Comparison of ENCODE assay signal across 1 cellular context in the genomic region with DNA sequence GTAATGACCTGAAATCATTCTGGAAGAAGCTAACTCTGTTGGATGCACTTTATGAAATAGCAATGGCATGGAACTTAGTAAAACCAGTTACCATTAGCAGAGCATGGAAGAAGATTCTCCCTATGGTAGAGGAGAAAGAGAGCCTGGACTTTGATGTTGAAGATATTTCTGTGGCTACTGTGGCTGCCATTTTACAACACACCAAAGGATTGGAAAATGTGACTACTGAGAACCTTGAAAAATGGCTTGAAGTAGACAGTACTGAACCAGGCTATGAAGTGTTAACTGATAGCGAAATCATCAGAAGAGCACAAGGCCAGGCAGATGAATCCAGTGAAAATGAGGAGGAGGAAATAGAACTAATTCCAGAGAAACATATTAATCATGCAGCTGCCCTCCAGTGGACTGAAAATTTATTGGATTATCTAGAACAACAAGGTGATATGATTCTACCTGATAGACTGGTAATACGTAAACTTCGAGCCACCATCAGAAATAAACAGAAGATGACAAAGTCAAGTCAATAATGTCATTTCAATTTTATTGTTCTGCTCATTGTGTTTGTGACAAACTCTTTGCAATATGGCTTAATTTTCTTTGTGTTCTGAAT.
TF ChIP-seq lines count a peak whose summit lies in the region.

No MANE protein-coding gene starts in this region.

TF ChIP-seq in IMR-90, 13 proteins besides CTCF, POLR2A, EP300 and RAD21:
- no peak for TF ChIP-seq RFX5 (IDR thresholded peaks at IDR 0.05; ENCODE audit: low read depth, low read length)
- TF ChIP-seq, protein P1, sequence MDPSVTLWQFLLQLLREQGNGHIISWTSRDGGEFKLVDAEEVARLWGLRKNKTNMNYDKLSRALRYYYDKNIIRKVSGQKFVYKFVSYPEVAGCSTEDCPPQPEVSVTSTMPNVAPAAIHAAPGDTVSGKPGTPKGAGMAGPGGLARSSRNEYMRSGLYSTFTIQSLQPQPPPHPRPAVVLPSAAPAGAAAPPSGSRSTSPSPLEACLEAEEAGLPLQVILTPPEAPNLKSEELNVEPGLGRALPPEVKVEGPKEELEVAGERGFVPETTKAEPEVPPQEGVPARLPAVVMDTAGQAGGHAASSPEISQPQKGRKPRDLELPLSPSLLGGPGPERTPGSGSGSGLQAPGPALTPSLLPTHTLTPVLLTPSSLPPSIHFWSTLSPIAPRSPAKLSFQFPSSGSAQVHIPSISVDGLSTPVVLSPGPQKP (IDR thresholded peaks at IDR 0.05; ENCODE audit: borderline replicate concordance, low read depth, low read length): no peak
- no peak for TF ChIP-seq RCOR1 (IDR thresholded peaks at IDR 0.05; ENCODE audit: insufficient replicate concordance, low read length)
- no peak for TF ChIP-seq BHLHE40 (IDR thresholded peaks at IDR 0.05; ENCODE audit: low read depth, low read length)
- no peak for TF ChIP-seq MAZ (IDR thresholded peaks at IDR 0.05; ENCODE audit: borderline replicate concordance, low read depth, low read length)
- TF ChIP-seq, protein P2, sequence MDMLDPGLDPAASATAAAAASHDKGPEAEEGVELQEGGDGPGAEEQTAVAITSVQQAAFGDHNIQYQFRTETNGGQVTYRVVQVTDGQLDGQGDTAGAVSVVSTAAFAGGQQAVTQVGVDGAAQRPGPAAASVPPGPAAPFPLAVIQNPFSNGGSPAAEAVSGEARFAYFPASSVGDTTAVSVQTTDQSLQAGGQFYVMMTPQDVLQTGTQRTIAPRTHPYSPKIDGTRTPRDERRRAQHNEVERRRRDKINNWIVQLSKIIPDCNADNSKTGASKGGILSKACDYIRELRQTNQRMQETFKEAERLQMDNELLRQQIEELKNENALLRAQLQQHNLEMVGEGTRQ (IDR thresholded peaks at IDR 0.05; ENCODE audit: low read depth, low read length): no peak
- TF ChIP-seq MAFK (IDR thresholded peaks at IDR 0.05; ENCODE audit: low read depth, low read length): no peak
